1 cellular context compared by ENCODE assay signal in genomic region chr18:35705988-35706387, GRCh38.
A peak's percentile ranks its signal among the peaks of the same experiment; 100 is the strongest.
TF ChIP-seq lines count a peak whose summit lies in the region.

No MANE protein-coding gene starts in this region.

TF ChIP-seq in HepG2, 621 proteins besides CTCF, POLR2A, EP300 and RAD21:
- no peak for TF ChIP-seq PHF20 (CRISPR knock-in tag; IDR thresholded peaks at IDR 0.05)
- peak; percentile 57 for TF ChIP-seq ZNF644 (CRISPR knock-in tag; IDR thresholded peaks at IDR 0.05; ENCODE audit: low read depth)
- TF ChIP-seq POGZ (CRISPR knock-in tag; IDR thresholded peaks at IDR 0.05): peak; percentile 58
- no peak for TF ChIP-seq ZNF337 (CRISPR knock-in tag; IDR thresholded peaks at IDR 0.05; ENCODE audit: borderline replicate concordance, low read depth)
- no peak for TF ChIP-seq GATAD1 (CRISPR knock-in tag; IDR thresholded peaks at IDR 0.05)
- no peak for TF ChIP-seq SATB2 (CRISPR knock-in tag; IDR thresholded peaks at IDR 0.05)
- TF ChIP-seq ZNF225 (CRISPR knock-in tag; IDR thresholded peaks at IDR 0.05): no peak
- TF ChIP-seq ZMAT3 (CRISPR knock-in tag; conservative IDR thresholded peaks at IDR 0.05): no peak
- TF ChIP-seq, protein P1, sequence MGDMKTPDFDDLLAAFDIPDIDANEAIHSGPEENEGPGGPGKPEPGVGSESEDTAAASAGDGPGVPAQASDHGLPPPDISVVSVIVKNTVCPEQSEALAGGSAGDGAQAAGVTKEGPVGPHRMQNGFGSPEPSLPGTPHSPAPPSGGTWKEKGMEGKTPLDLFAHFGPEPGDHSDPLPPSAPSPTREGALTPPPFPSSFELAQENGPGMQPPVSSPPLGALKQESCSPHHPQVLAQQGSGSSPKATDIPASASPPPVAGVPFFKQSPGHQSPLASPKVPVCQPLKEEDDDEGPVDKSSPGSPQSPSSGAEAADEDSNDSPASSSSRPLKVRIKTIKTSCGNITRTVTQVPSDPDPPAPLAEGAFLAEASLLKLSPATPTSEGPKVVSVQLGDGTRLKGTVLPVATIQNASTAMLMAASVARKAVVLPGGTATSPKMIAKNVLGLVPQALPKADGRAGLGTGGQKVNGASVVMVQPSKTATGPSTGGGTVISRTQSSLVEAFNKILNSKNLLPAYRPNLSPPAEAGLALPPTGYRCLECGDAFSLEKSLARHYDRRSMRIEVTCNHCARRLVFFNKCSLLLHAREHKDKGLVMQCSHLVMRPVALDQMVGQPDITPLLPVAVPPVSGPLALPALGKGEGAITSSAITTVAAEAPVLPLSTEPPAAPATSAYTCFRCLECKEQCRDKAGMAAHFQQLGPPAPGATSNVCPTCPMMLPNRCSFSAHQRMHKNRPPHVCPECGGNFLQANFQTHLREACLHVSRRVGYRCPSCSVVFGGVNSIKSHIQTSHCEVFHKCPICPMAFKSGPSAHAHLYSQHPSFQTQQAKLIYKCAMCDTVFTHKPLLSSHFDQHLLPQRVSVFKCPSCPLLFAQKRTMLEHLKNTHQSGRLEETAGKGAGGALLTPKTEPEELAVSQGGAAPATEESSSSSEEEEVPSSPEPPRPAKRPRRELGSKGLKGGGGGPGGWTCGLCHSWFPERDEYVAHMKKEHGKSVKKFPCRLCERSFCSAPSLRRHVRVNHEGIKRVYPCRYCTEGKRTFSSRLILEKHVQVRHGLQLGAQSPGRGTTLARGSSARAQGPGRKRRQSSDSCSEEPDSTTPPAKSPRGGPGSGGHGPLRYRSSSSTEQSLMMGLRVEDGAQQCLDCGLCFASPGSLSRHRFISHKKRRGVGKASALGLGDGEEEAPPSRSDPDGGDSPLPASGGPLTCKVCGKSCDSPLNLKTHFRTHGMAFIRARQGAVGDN (CRISPR knock-in tag; IDR thresholded peaks at IDR 0.05): peak; percentile 32
- 0 out of 2 replicates have a peak, but pooled peaks have one; percentile 15 for TF ChIP-seq TBX2 (CRISPR knock-in tag; IDR thresholded peaks at IDR 0.05; ENCODE audit: borderline replicate concordance)
- TF ChIP-seq, protein P2, sequence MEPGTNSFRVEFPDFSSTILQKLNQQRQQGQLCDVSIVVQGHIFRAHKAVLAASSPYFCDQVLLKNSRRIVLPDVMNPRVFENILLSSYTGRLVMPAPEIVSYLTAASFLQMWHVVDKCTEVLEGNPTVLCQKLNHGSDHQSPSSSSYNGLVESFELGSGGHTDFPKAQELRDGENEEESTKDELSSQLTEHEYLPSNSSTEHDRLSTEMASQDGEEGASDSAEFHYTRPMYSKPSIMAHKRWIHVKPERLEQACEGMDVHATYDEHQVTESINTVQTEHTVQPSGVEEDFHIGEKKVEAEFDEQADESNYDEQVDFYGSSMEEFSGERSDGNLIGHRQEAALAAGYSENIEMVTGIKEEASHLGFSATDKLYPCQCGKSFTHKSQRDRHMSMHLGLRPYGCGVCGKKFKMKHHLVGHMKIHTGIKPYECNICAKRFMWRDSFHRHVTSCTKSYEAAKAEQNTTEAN (CRISPR knock-in tag; conservative IDR thresholded peaks at IDR 0.05): no peak
- no peak for TF ChIP-seq SKI (IDR thresholded peaks at IDR 0.05; ENCODE audit: partially characterized antibody)
- TF ChIP-seq GPBP1L1 (CRISPR knock-in tag; IDR thresholded peaks at IDR 0.05): no peak
- no peak for TF ChIP-seq CEBPB (IDR thresholded peaks at IDR 0.05; ENCODE audit: borderline replicate concordance, low read depth, low read length)
- TF ChIP-seq SUZ12 (IDR thresholded peaks at IDR 0.05; ENCODE audit: low read depth, low read length): no peak
- TF ChIP-seq, protein P3, sequence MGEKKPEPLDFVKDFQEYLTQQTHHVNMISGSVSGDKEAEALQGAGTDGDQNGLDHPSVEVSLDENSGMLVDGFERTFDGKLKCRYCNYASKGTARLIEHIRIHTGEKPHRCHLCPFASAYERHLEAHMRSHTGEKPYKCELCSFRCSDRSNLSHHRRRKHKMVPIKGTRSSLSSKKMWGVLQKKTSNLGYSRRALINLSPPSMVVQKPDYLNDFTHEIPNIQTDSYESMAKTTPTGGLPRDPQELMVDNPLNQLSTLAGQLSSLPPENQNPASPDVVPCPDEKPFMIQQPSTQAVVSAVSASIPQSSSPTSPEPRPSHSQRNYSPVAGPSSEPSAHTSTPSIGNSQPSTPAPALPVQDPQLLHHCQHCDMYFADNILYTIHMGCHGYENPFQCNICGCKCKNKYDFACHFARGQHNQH (CRISPR knock-in tag; IDR thresholded peaks at IDR 0.05): peak; percentile 76
- peak; percentile 37; the same call in 1 of the 2 replicates for TF ChIP-seq ZMYM4 (CRISPR knock-in tag; IDR thresholded peaks at IDR 0.05)
- TF ChIP-seq ZMYM2 (CRISPR knock-in tag; IDR thresholded peaks at IDR 0.05): no peak
- TF ChIP-seq, protein P4, sequence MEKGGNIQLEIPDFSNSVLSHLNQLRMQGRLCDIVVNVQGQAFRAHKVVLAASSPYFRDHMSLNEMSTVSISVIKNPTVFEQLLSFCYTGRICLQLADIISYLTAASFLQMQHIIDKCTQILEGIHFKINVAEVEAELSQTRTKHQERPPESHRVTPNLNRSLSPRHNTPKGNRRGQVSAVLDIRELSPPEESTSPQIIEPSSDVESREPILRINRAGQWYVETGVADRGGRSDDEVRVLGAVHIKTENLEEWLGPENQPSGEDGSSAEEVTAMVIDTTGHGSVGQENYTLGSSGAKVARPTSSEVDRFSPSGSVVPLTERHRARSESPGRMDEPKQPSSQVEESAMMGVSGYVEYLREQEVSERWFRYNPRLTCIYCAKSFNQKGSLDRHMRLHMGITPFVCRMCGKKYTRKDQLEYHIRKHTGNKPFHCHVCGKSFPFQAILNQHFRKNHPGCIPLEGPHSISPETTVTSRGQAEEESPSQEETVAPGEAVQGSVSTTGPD (CRISPR knock-in tag; IDR thresholded peaks at IDR 0.05): 0 out of 2 replicates have a peak, but pooled peaks have one; percentile 27
- TF ChIP-seq SOX13 (IDR thresholded peaks at IDR 0.05): no peak
- peak in 1 of 2 experiments; percentile 29; a peak in 1 of 4 replicates for TF ChIP-seq SOX13 (CRISPR knock-in tag; conservative IDR thresholded peaks at IDR 0.05 in 1 of 2, IDR thresholded peaks at IDR 0.05 in 1 of 2)
- TF ChIP-seq ZNF331 (CRISPR knock-in tag; IDR thresholded peaks at IDR 0.05): no peak
